In the genomic region with DNA sequence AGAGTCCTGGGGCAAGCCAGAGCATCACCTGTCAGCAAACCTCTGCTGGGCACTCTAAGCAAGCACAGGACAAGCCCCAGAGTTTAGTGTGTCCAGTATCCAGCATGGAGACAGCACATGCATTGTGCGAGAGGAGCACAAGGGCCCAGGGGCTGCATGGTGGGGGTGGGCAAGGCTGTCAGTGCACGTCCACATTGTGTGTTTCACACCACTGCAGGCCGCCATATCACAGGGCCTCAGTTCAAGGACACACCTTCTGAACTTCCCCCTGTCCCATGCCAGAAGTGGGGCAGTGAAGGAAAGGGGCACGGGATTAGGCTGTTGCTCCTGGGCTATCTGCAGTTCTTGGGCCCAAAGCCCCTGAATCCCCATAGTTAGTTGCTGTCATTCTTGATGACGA, we compare ENCODE assay signal across 12 cellular contexts. TPM values are rescaled to one million over a fixed set of nuclear protein-coding genes. Genes with fewer than 3 reads are reported as not detected.
A peak's percentile ranks its signal among the peaks of the same experiment; 100 is the strongest.
DNase-seq lines count a peak whose midpoint lies in the region; ATAC-seq and TF ChIP-seq lines count a peak whose summit lies in the region.
"Had no signal": no experiment of that assay in that cellular context is flagged by ENCODE, and none has a peak within 500 bp of the region (broad histone marks: within the 10 kb centered on the region; RNA-seq: fewer than 3 reads in every experiment).

No MANE protein-coding gene starts in this region.

- peak overlapping the region; percentile 97 for H3K27ac Mint-ChIP-seq in activated T-cell treated with anti-CD3 and anti-CD28 coated beads, Interleukin-2, amount 50 U/mL, for 24 hours

- no peak overlapping the region for H2AFZ ChIP-seq in hepatocyte

- peaks cover 67% of the 10 kb centered on the region for H3K36me3 Mint-ChIP-seq in activated T-cell treated with anti-CD3 and anti-CD28 coated beads, Interleukin-2, amount 50 U/mL, for 24 hours (ENCODE audit: low read depth)

- no peak for TF ChIP-seq EP300 in stomach (IDR thresholded peaks at IDR 0.05)
- no peak for TF ChIP-seq EP300 in tibial nerve (IDR thresholded peaks at IDR 0.05)

- H3K4me1 ChIP-seq in hepatocyte (ENCODE audit: insufficient read depth): peaks cover 11% of the 10 kb centered on the region
- H3K4me1 ChIP-seq in stomach: peaks cover 14 to 50% (median 34%) of the 10 kb centered on the region in 4 donors
- peaks cover 0 to 33% (median 13%) of the 10 kb centered on the region in 4 donors for H3K4me1 ChIP-seq in tibial nerve
- H3K4me1 ChIP-seq: foreskin keratinocyte had no signal

- intact Hi-C loops in stomach (cut with DNase I; ENCODE audit: low total_unique reads): no loop called here

- H3K9me3 ChIP-seq in hepatocyte (ENCODE audit: low read depth) (no peaks in the 10 kb centered on the region), stomach (no peaks in the 10 kb centered on the region), tibial nerve (no peaks in the 10 kb centered on the region)
- H3K9me3 ChIP-seq: pancreas had no signal

- H3K4me1 Mint-ChIP-seq in activated T-cell treated with anti-CD3 and anti-CD28 coated beads, Interleukin-2, amount 50 U/mL, for 24 hours (ENCODE audit: low read depth): peaks cover 54% of the 10 kb centered on the region

- H3K27me3 Mint-ChIP-seq in activated T-cell treated with anti-CD3 and anti-CD28 coated beads, Interleukin-2, amount 50 U/mL, for 24 hours: no peaks in the 10 kb centered on the region

- no peak for ATAC-seq in GM19324 (IDR thresholded peaks at IDR 0.05; ENCODE audit: low FRiP score, unreplicated experiment)

- no peaks in the 10 kb centered on the region for H3K27me3 ChIP-seq in hepatocyte
- no peaks in the 10 kb centered on the region for H3K27me3 ChIP-seq in stomach
- no peaks in the 10 kb centered on the region for H3K27me3 ChIP-seq in tibial nerve
- H3K27me3 ChIP-seq: foreskin keratinocyte, pancreas had no signal

- TF ChIP-seq CTCF in VCaP (conservative IDR thresholded peaks at IDR 0.05) (no peak), hepatocyte (IDR thresholded peaks at IDR 0.05; ENCODE audit: poor library complexity) (no peak), stomach (IDR thresholded peaks at IDR 0.05) (no peak), tibial nerve (IDR thresholded peaks at IDR 0.05) (no peak)

- H3K27ac ChIP-seq in VCaP (peak overlapping the region; percentile 93), hepatocyte (no peak overlapping the region), stomach (peak overlapping the region in 4 of 5 donors; percentile 30 to 81 (median 70)), tibial nerve (peak overlapping the region in 1 of 4 donors; percentile 73)
- H3K27ac ChIP-seq: foreskin keratinocyte had no signal

- H3K4me2 ChIP-seq in hepatocyte: peak overlapping the region; percentile 73

- H4K20me1 ChIP-seq in hepatocyte (ENCODE audit: insufficient read depth, poor library complexity, severe bottlenecking): no peaks in the 10 kb centered on the region

- H3K4me3 Mint-ChIP-seq in activated T-cell treated with anti-CD3 and anti-CD28 coated beads, Interleukin-2, amount 50 U/mL, for 24 hours: peak overlapping the region; percentile 89

- TF ChIP-seq POLR2A in stomach (IDR thresholded peaks at IDR 0.05): no peak
- TF ChIP-seq POLR2A in tibial nerve (IDR thresholded peaks at IDR 0.05): no peak

- H3K4me3 ChIP-seq in hepatocyte: no peak overlapping the region
- H3K4me3 ChIP-seq in stomach: no peak overlapping the region
- no peak overlapping the region for H3K4me3 ChIP-seq in tibial nerve

- WGBS in hepatocyte (ENCODE audit: low lambda C conversion rate, missing lambda C conversion rate): 89% methylated on average over 5 of the region's 5 CpGs
- 69 to 91% (median 82%) methylated on average over 5 of the region's 5 CpGs for WGBS in stomach, 5 donors
- WGBS in tibial nerve, 2 donors: 78 to 84% methylated on average over 3 to 5 of the region's 5 CpGs

- H3K9me3 Mint-ChIP-seq in activated T-cell treated with anti-CD3 and anti-CD28 coated beads, Interleukin-2, amount 50 U/mL, for 24 hours: no peaks in the 10 kb centered on the region

- no peaks in the 10 kb centered on the region for H3K9me2 ChIP-seq in hepatocyte (replicated peaks; ENCODE audit: insufficient read depth)

- H3K79me2 ChIP-seq in hepatocyte: peaks cover 25% of the 10 kb centered on the region

- no peaks in the 10 kb centered on the region for H3K36me3 ChIP-seq in hepatocyte (replicated peaks; ENCODE audit: insufficient read depth, low read depth)
- peaks cover 37 to 44% (median 43%) of the 10 kb centered on the region in 4 donors for H3K36me3 ChIP-seq in stomach
- peaks cover 9 to 41% (median 24%) of the 10 kb centered on the region in 3 donors for H3K36me3 ChIP-seq in tibial nerve

- no peak for DNase-seq in activated T-cell treated with anti-CD3 and anti-CD28 coated beads, Interleukin-2, amount 50 U/mL, for 24 hours
- DNase-seq in activated T-cell treated with anti-CD3 and anti-CD28 coated beads for 4 hours: no peak
- DNase-seq in hepatocyte (ENCODE audit: low spot score): no peak
- DNase-seq in stomach: no peak
- no peak for DNase-seq in NCI-H748 (lab: John Stamatoyannopoulos, UW; ENCODE audit: unreplicated experiment)
- no peak for DNase-seq in tibial nerve (ENCODE audit: low spot score in 2 of 2)
- DNase-seq: foreskin keratinocyte had no signal

RNA-seq across cellular contexts. Expression of gene TSTD1, which starts 0.8 kb away (rescaled TPM):
- total RNA-seq in hepatocyte (30.8 and 36.3 TPM in 2 replicates), stomach (100 to 1,000 TPM in 1 of 5 donors, 10 to 100 TPM in 3, not detected in 1; 13.2 to 112 (median 42.7) TPM), tibial nerve (10 to 100 TPM; 15.7 to 46.9 (median 37.4) TPM)
- polyA plus RNA-seq in hepatocyte (101 and 102 TPM in 2 replicates), stomach (100 to 1,000 TPM; 117 to 186 (median 158) TPM)
- total RNA-seq: HT1080 had no signal

RNA-seq across cellular contexts. Expression of gene USF1, which starts 6.2 kb away (rescaled TPM):
- total RNA-seq in hepatocyte: 62.1 and 85.1 TPM in 2 replicates
- polyA plus RNA-seq in hepatocyte: 11.9 and 23.2 TPM in 2 replicates
- 100 to 1,000 TPM in 1 of 5 donors, 10 to 100 TPM in 3, 1 to 10 TPM in 1; 7.2 to 566 (median 65.2) TPM for total RNA-seq in stomach
- 10 to 100 TPM; 48.0 to 73.1 (median 55.9) TPM for polyA plus RNA-seq in stomach
- 10 to 100 TPM; 59.4 to 66.1 (median 62.9) TPM for total RNA-seq in tibial nerve

RNA-seq across cellular contexts. Expression of gene F11R, which starts 18.6 kb away (rescaled TPM):
- total RNA-seq in hepatocyte (140 and 180 TPM in 2 replicates), stomach (100 to 1,000 TPM in 1 of 5 donors, 10 to 100 TPM in 3, 1 to 10 TPM in 1; 7.6 to 130 (median 20.9) TPM), tibial nerve (10 to 100 TPM in 3 of 4 donors, 1 to 10 TPM in 1; 6.9 to 23.1 (median 14.9) TPM)
- polyA plus RNA-seq in hepatocyte (148 and 149 TPM in 2 replicates), stomach (10 to 100 TPM; 13.4 to 41.5 (median 29.2) TPM)

RNA-seq across cellular contexts. Expression of gene ARHGAP30, which starts 30.1 kb away (rescaled TPM):
- total RNA-seq in hepatocyte: 0.52 and 0.80 TPM in 2 replicates
- 1.4 and 1.7 TPM in 2 replicates for polyA plus RNA-seq in hepatocyte
- total RNA-seq in stomach: 10 to 100 TPM in 3 of 5 donors, 1 to 10 TPM in 2; 2.6 to 28.6 (median 12.9) TPM
- 1 to 10 TPM; 2.8 to 5.5 (median 4.6) TPM for polyA plus RNA-seq in stomach
- total RNA-seq in tibial nerve: 10 to 100 TPM in 2 of 4 donors, 1 to 10 TPM in 2; 6.1 to 14.1 (median 10.2) TPM
- total RNA-seq: foreskin keratinocyte had no signal
- polyA plus RNA-seq: AG04450, foreskin keratinocyte had no signal

RNA-seq across cellular contexts. Expression of gene NECTIN4, which starts 49.8 kb away (rescaled TPM):
- total RNA-seq in hepatocyte (5.9 and 7.0 TPM in 2 replicates), stomach (10 to 100 TPM in 2 of 5 donors, 1 to 10 TPM in 3; 2.0 to 20.3 (median 7.0) TPM), tibial nerve (not detected)
- polyA plus RNA-seq in hepatocyte (8.5 and 12.7 TPM in 2 replicates), stomach (10 to 100 TPM in 1 of 3 donors, 1 to 10 TPM in 2; 1.7 to 14.2 (median 2.6) TPM)
